Comparison of ENCODE assay signal across 1 cellular context in the genomic region with DNA sequence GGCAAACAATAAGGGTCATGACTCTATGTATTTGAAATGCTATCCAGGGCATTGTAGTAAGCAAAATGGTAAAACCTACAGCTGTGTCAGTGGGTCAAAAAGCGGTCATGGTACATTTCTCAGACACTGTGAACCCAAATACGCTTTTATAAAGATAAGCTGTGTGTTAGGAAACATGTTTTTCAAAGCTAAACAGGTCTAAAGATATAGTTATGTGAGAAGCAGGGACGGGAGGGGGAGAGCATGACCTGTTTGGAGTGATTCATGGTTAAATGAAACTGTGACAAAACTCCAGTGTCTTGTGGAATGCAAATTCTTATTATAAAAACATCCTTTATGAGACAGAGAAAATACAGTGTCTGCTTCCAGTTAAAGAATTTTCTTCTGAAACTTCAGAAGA.
TF ChIP-seq lines count a peak whose summit lies in the region.

No MANE protein-coding gene starts in this region.

TF ChIP-seq in SK-N-SH, 30 proteins besides CTCF, POLR2A, EP300 and RAD21:
- TF ChIP-seq CHD2 (IDR thresholded peaks at IDR 0.05; ENCODE audit: low read length, partially characterized antibody) (no peak), NFIC (IDR thresholded peaks at IDR 0.05; ENCODE audit: borderline replicate concordance) (no peak), FOSL2 (IDR thresholded peaks at IDR 0.05; ENCODE audit: borderline replicate concordance, low read depth) (no peak), FOXM1 (IDR thresholded peaks at IDR 0.05; ENCODE audit: low read depth) (no peak), SIN3A (IDR thresholded peaks at IDR 0.05; ENCODE audit: borderline replicate concordance, low read depth, low read length) (no peak), USF2 (IDR thresholded peaks at IDR 0.05; ENCODE audit: borderline replicate concordance, low read depth, low read length) (no peak), YY1 (IDR thresholded peaks at IDR 0.05; ENCODE audit: low read depth) (no peak)
